Comparison of ENCODE assay signal across 8 cellular contexts in the genomic region with DNA sequence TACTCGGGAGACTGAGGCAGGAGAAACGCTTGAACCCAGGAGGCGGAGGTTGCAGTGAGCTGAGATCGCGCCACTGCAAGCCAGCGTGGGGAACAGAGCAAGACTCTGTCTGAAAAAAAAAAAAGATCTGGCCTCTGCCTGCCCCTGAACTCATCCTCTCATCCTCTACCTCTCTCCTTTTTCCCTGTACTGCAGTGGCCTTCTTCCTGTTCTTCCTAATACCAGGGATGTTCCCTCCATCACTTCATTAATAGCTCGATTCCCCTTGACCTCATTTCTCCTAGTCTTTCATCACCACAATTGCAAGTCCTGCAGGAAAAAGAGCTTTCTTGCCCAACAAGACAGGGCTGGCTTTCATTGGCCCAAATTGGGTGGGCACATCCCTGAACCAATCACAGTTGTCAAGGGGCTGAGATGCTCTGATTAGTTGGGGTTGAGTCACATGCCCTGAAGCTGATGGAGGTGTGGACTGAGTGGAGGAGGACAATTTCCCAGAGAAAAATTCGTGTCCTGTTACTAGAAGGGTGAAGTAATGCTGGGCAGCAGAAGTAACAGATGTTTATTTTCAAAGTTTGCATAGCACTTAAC.
DNase-seq lines count a peak whose midpoint lies in the region; ATAC-seq and TF ChIP-seq lines count a peak whose summit lies in the region.

No MANE protein-coding gene starts in this region.

- H3K36me3 ChIP-seq in esophagus muscularis mucosa, result no peaks in the 10 kb centered on the region

- H3K9me3 ChIP-seq in esophagus muscularis mucosa, result no peaks in the 10 kb centered on the region

- DNase-seq in DMS 273 (lab: John Stamatoyannopoulos, UW; ENCODE audit: unreplicated experiment), result peak; percentile 70
- peak; percentile 35 for DNase-seq in astrocyte of the spinal cord (ENCODE audit: low read depth, low spot score)
- DNase-seq in myocyte (ENCODE audit: low read depth), result peak; percentile 11
- DNase-seq in cardiac septum (ENCODE audit: low spot score), result no peak
- no peak for DNase-seq in esophagus muscularis mucosa (ENCODE audit: extremely low spot score)
- no peak for DNase-seq in left lobe of liver (ENCODE audit: low spot score)

- no peak for ATAC-seq in HG03095 (IDR thresholded peaks at IDR 0.05; ENCODE audit: unreplicated experiment)
- no peak for ATAC-seq in left lobe of liver

- H3K4me1 ChIP-seq in esophagus muscularis mucosa, result peaks cover 6 to 15% (median 12%) of the 10 kb centered on the region in 4 donors

- in situ Hi-C loops in astrocyte of the spinal cord (cut with HindIII; ENCODE audit: low sequenced_read_pairs), result no loop called here

- no peak overlapping the region for H3K4me3 ChIP-seq in astrocyte of the spinal cord (ENCODE audit: low read depth, low read length)
- H3K4me3 ChIP-seq in esophagus muscularis mucosa, result no peak overlapping the region

- no peak for TF ChIP-seq CTCF in astrocyte of the spinal cord (IDR thresholded peaks at IDR 0.05; ENCODE audit: low read depth, low read length)
- TF ChIP-seq CTCF in esophagus muscularis mucosa (IDR thresholded peaks at IDR 0.05), result no peak

- TF ChIP-seq EP300 in Ishikawa (IDR thresholded peaks at IDR 0.05; ENCODE audit: borderline replicate concordance) (no peak), esophagus muscularis mucosa (IDR thresholded peaks at IDR 0.05) (no peak)

- no peaks in the 10 kb centered on the region for H3K27me3 ChIP-seq in esophagus muscularis mucosa

- WGBS in esophagus muscularis mucosa, result 81% methylated on average over 8 of the region's 8 CpGs

- no peak overlapping the region for H3K27ac ChIP-seq in esophagus muscularis mucosa (replicated peaks in 1 of 4)

- TF ChIP-seq POLR2A in esophagus muscularis mucosa (IDR thresholded peaks at IDR 0.05; ENCODE audit: low read depth), result no peak

- no peak for TF ChIP-seq RAD21 in Ishikawa (IDR thresholded peaks at IDR 0.05; ENCODE audit: low read depth)

- intact Hi-C loops in cardiac septum (cut with DNase I) (no loop called here), esophagus muscularis mucosa (cut with DNase I) (loop anchor here (10.0 kb wide), 1 partner anchor 87 kb away; the partner anchor contains the start of gene PUM1)

TF ChIP-seq in Ishikawa, 13 proteins besides CTCF, POLR2A, EP300 and RAD21:
- TF ChIP-seq, protein P1, sequence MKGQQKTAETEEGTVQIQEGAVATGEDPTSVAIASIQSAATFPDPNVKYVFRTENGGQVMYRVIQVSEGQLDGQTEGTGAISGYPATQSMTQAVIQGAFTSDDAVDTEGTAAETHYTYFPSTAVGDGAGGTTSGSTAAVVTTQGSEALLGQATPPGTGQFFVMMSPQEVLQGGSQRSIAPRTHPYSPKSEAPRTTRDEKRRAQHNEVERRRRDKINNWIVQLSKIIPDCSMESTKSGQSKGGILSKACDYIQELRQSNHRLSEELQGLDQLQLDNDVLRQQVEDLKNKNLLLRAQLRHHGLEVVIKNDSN (IDR thresholded peaks at IDR 0.05), result peak; percentile 74
- TF ChIP-seq FOXM1 (IDR thresholded peaks at IDR 0.05; ENCODE audit: borderline replicate concordance, low read depth), result no peak

Comparison
In these comparisons a context has a peak if more than half of its experiments do, and no peak if none do; other contexts are left out.
1. DNase-seq: peak in DMS 273 (single experiment), astrocyte of the spinal cord (single experiment) and myocyte (single experiment); none in cardiac septum (single experiment), esophagus muscularis mucosa (single experiment) and left lobe of liver (single experiment).